27 cellular contexts compared by ENCODE assay signal in genomic region chr2:104930739-104931138, GRCh38.
DNase-seq lines count a peak whose midpoint lies in the region; ATAC-seq, FAIRE-seq and TF ChIP-seq lines count a peak whose summit lies in the region.
"Had no signal": no experiment of that assay in that cellular context is flagged by ENCODE, and none has a peak within 500 bp of the region (broad histone marks: within the 10 kb centered on the region; RNA-seq: fewer than 3 reads in every experiment).

No MANE protein-coding gene starts in this region.

- H3K4me3 Mint-ChIP-seq in naive thymus-derived CD8-positive, alpha-beta T cell, result no peak overlapping the region
- H3K4me3 Mint-ChIP-seq: CD14-positive monocyte; CD4-positive, alpha-beta memory T cell; CD8-positive, alpha-beta memory T cell had no signal

- no peak overlapping the region for H3K4me2 ChIP-seq in HepG2 (ENCODE audit: low read depth, low read length)
- H3K4me2 ChIP-seq: BLaER1 had no signal

- peaks cover 0 to 5% (median 0%) of the 10 kb centered on the region in 4 donors for H3K4me1 ChIP-seq in right lobe of liver
- H3K4me1 ChIP-seq in HepG2 (ENCODE audit: insufficient read depth, low read length), result no peaks in the 10 kb centered on the region
- H3K4me1 ChIP-seq: BE2C, BLaER1 had no signal

- no peak overlapping the region for H3K27ac ChIP-seq in right lobe of liver
- H3K27ac ChIP-seq in HepG2 (ENCODE audit: extremely low read length, insufficient read depth, low read length), result no peak overlapping the region
- H3K27ac ChIP-seq: BLaER1 had no signal

- TF ChIP-seq RAD21 in HepG2 (CRISPR knock-in tag; IDR thresholded peaks at IDR 0.05), result no peak

- POLR2A ChIA-PET in HepG2 (lab: Yijun Ruan, JAX), result no interaction called here
- POLR2A ChIA-PET in naive thymus-derived CD8-positive, alpha-beta T cell (lab: Charles Lee), result no interaction called here

- H3K9ac ChIP-seq in HepG2 (ENCODE audit: insufficient read depth, low read depth, low read length), result no peak overlapping the region
- H3K9ac ChIP-seq: BLaER1 had no signal

- TF ChIP-seq EP300 in HepG2 (IDR thresholded peaks at IDR 0.05; ENCODE audit: low read depth in 2 of 2, low read length in 2 of 2) (no peak), HepG2 (CRISPR knock-in tag; IDR thresholded peaks at IDR 0.05; ENCODE audit: borderline replicate concordance) (no peak)

- no peak overlapping the region for H2AFZ ChIP-seq in HepG2 (ENCODE audit: low read length)

- TF ChIP-seq POLR2A in right lobe of liver (IDR thresholded peaks at IDR 0.05) (no peak), HepG2 (IDR thresholded peaks at IDR 0.05; ENCODE audit: insufficient read depth in 1 of 2, low read depth in 2 of 2, low read length in 2 of 2) (no peak)

- H3K36me3 Mint-ChIP-seq in naive thymus-derived CD8-positive, alpha-beta T cell, result no peaks in the 10 kb centered on the region
- H3K36me3 Mint-ChIP-seq: CD14-positive monocyte; CD4-positive, alpha-beta memory T cell; CD4-positive, CD25-positive, alpha-beta regulatory T cell; CD8-positive, alpha-beta memory T cell had no signal

- H3K36me3 ChIP-seq in right lobe of liver, result no peaks in the 10 kb centered on the region
- no peaks in the 10 kb centered on the region for H3K36me3 ChIP-seq in HepG2 (replicated peaks in 1 of 2; ENCODE audit: control insufficient read depth in 1 of 2, insufficient read depth in 2 of 2, low read length in 2 of 2)
- H3K36me3 ChIP-seq: BE2C, BLaER1 had no signal

- H3K9me3 Mint-ChIP-seq in naive thymus-derived CD8-positive, alpha-beta T cell, result peaks cover 0 to 7% (median 0%) of the 10 kb centered on the region in 9 donors
- H3K9me3 Mint-ChIP-seq: CD8-positive, alpha-beta memory T cell had no signal

- in situ Hi-C loops in HepG2 (cut with HindIII; ENCODE audit: extremely low pct_ligation_motif_present, low pct_unique_long_range_greater_than_20kb), result loop anchor here (25.0 kb wide), 1 partner anchor 1768 kb away; no protein-coding TSS in a partner anchor

- ATAC-seq in right lobe of liver (peak; percentile 40 to 69 (median 50)), HepG2 (no peak)
- no peak for ATAC-seq in naive thymus-derived CD8-positive, alpha-beta T cell
- ATAC-seq: GM12878 had no signal

- DNase-seq in right lobe of liver (no peak), HepG2 (ENCODE audit: low spot score) (no peak), fibroblast of gingiva (ENCODE audit: low read depth) (peak; percentile 29), superior temporal gyrus (ENCODE audit: extremely low spot score) (peak; percentile 32), NCI-H2227 (lab: John Stamatoyannopoulos, UW; ENCODE audit: unreplicated experiment) (no peak)
- DNase-seq in naive thymus-derived CD8-positive, alpha-beta T cell, result no peak
- DNase-seq: 8988T; ACHN; BE2C; C1 segment of cervical spinal cord; CD4-positive, alpha-beta memory T cell; CD4-positive, CD25-positive, alpha-beta regulatory T cell; CD8-positive, alpha-beta memory T cell; COR-L47; DMS 273 treated with DMSO at 0.1 percent for 48 hours; DMS153; DMS53; DMS79; DND-41; EL; GDM1 had no signal

- no peak for FAIRE-seq in HepG2 (lab: Jason Lieb, UNC)
- FAIRE-seq: A204.1, GM12878, GM12892, GM18507 had no signal

- H3K4me1 Mint-ChIP-seq in naive thymus-derived CD8-positive, alpha-beta T cell, result no peaks in the 10 kb centered on the region
- H3K4me1 Mint-ChIP-seq: CD14-positive monocyte; CD4-positive, CD25-positive, alpha-beta regulatory T cell; CD8-positive, alpha-beta memory T cell had no signal

- H3K27ac Mint-ChIP-seq in naive thymus-derived CD8-positive, alpha-beta T cell, result no peak overlapping the region
- H3K27ac Mint-ChIP-seq: CD14-positive monocyte; CD4-positive, alpha-beta memory T cell; CD4-positive, CD25-positive, alpha-beta regulatory T cell; CD8-positive, alpha-beta memory T cell had no signal

- H3K4me3 ChIP-seq in right lobe of liver, result no peak overlapping the region
- no peak overlapping the region for H3K4me3 ChIP-seq in HepG2 (replicated peaks in 1 of 3; ENCODE audit: insufficient read depth in 1 of 3, low read depth in 2 of 3, low read length in 3 of 3)
- H3K4me3 ChIP-seq: BLaER1, GM12878 had no signal

- no peaks in the 10 kb centered on the region for H3K27me3 ChIP-seq in right lobe of liver
- peaks cover 0 to 18% of the 10 kb centered on the region in 2 experiments; a peak in 3 of 5 replicates for H3K27me3 ChIP-seq in HepG2 (ENCODE audit: control insufficient read depth in 1 of 2, insufficient read depth in 2 of 2, low read length in 2 of 2)
- H3K27me3 ChIP-seq: BE2C, BLaER1 had no signal

- no peaks in the 10 kb centered on the region for H4K20me1 ChIP-seq in HepG2 (ENCODE audit: insufficient read depth, low read length)
- H4K20me1 ChIP-seq: BLaER1 had no signal

- WGBS in right lobe of liver (ENCODE audit: insufficient coverage, low coverage, low lambda C conversion rate, missing lambda C conversion rate), result 15% methylated on average over 3 of the region's 3 CpGs
- WGBS in HepG2 (ENCODE audit: low lambda C conversion rate), result 2% methylated on average over 3 of the region's 3 CpGs

- H3K27me3 Mint-ChIP-seq in naive thymus-derived CD8-positive, alpha-beta T cell, result peaks cover 0 to 9% (median 3%) of the 10 kb centered on the region in 5 donors
- H3K27me3 Mint-ChIP-seq: CD4-positive, CD25-positive, alpha-beta regulatory T cell had no signal

- CTCF ChIA-PET in HepG2 (lab: Yijun Ruan, JAX; ENCODE audit: low intra/inter-chr PET ratio, low total read pairs), result no interaction called here

- TF ChIP-seq CTCF in right lobe of liver (IDR thresholded peaks at IDR 0.05) (no peak), HepG2 (CRISPR knock-in tag; IDR thresholded peaks at IDR 0.05) (no peak)

- no TSS peak for BruUV-seq in HepG2 (replicated peaks; lab: Mats Ljungman, UMichigan)

- H3K9me3 ChIP-seq in right lobe of liver (no peaks in the 10 kb centered on the region), HepG2 (ENCODE audit: low read length) (no peaks in the 10 kb centered on the region)
- H3K9me3 ChIP-seq: BE2C, BLaER1 had no signal

- no peaks in the 10 kb centered on the region for H3K79me2 ChIP-seq in HepG2 (ENCODE audit: insufficient read depth, low read length)

- intact Hi-C loops in right lobe of liver (cut with DNase I), result no loop called here
- intact Hi-C loops in HepG2 (cut with micrococcal nuclease; ENCODE audit: unreplicated experiment), result no loop called here

TF ChIP-seq in HepG2, 621 proteins besides CTCF, POLR2A, EP300 and RAD21:
- no peak for TF ChIP-seq HNF4A (CRISPR knock-in tag; IDR thresholded peaks at IDR 0.05)
- no peak for TF ChIP-seq CCDC6 (CRISPR knock-in tag; IDR thresholded peaks at IDR 0.05)
- no peak for TF ChIP-seq TP53 (CRISPR knock-in tag; conservative IDR thresholded peaks at IDR 0.05)
- no peak for TF ChIP-seq ZMYM3 (CRISPR knock-in tag; IDR thresholded peaks at IDR 0.05)
- no peak for TF ChIP-seq DBP (CRISPR knock-in tag; IDR thresholded peaks at IDR 0.05; ENCODE audit: not compliant biosample characterization)
- no peak for TF ChIP-seq ZNF253 (CRISPR knock-in tag; IDR thresholded peaks at IDR 0.05; ENCODE audit: borderline replicate concordance)
- no peak for TF ChIP-seq MAFK (conservative IDR thresholded peaks at IDR 0.05 in 1 of 2, IDR thresholded peaks at IDR 0.05 in 1 of 2; ENCODE audit: low read length in 2 of 2)

Comparison
In these comparisons a context has a peak if more than half of its experiments do, and no peak if none do; other contexts are left out.
1. ATAC-seq: peak in right lobe of liver (4 of 4); none in HepG2 (single experiment) and naive thymus-derived CD8-positive, alpha-beta T cell (0 of 2).
2. DNase-seq: peak in fibroblast of gingiva (single experiment) and superior temporal gyrus (single experiment); none in right lobe of liver (0 of 3), HepG2 (single experiment), naive thymus-derived CD8-positive, alpha-beta T cell (0 of 10) and NCI-H2227 (single experiment).